17 cellular contexts compared by ENCODE assay signal in the genomic region with DNA sequence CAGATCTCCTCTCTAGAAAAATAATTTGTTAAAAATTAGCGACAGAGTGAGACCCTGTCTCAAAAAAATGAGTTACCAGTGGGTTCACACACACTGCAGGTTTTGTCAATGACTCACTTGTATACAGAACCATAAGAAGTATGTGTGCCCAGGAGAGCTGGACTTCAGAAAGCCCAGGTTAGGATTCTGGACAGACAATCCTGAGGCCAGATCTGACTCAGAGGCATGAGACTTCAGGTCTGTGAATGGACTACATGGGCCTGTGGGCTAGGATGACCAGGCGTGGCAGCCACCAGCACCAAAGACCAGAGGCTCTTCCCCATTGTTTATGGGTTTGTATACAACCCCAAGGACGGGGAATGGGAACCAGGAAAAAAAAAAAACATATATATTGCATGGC. TPM values are rescaled to one million over a fixed set of nuclear protein-coding genes. Genes with fewer than 3 reads are reported as not detected.
DNase-seq lines count a peak whose midpoint lies in the region; ATAC-seq, FAIRE-seq and TF ChIP-seq lines count a peak whose summit lies in the region.
"Had no signal": no experiment of that assay in that cellular context is flagged by ENCODE, and none has a peak within 500 bp of the region (broad histone marks: within the 10 kb centered on the region; RNA-seq: fewer than 3 reads in every experiment).

No MANE protein-coding gene starts in this region.

- no peaks in the 10 kb centered on the region for H3K36me3 ChIP-seq in mesenchymal stem cell (ENCODE audit: control insufficient read depth in 1 of 2, insufficient read depth in 2 of 2, low read depth in 1 of 2, low read length in 2 of 2)
- no peaks in the 10 kb centered on the region for H3K36me3 ChIP-seq in small intestine (ENCODE audit: control insufficient read depth in 2 of 2, insufficient read depth in 2 of 2, low read length in 2 of 2)

- H2BK15ac ChIP-seq in mesenchymal stem cell (ENCODE audit: low read depth, poor library complexity, severe bottlenecking): no peak overlapping the region

- no peak overlapping the region for H3K4ac ChIP-seq in mesenchymal stem cell (ENCODE audit: low read depth in 1 of 2, low read length in 2 of 2)

- H3K27ac ChIP-seq in mesenchymal stem cell (ENCODE audit: low read length, poor library complexity, severe bottlenecking) (no peak overlapping the region), small intestine (ENCODE audit: low read depth in 1 of 2, low read length in 1 of 2) (no peak overlapping the region)

- H2BK12ac ChIP-seq in mesenchymal stem cell (ENCODE audit: low read length in 2 of 2): peak overlapping the region; percentile 47 to 56

- WGBS in mesenchymal stem cell: 73% methylated on average over 3 of the region's 3 CpGs
- WGBS in small intestine, 3 donors: 75 to 79% (median 75%) methylated on average over 3 of the region's 3 CpGs

- H2BK120ac ChIP-seq in mesenchymal stem cell (ENCODE audit: low read depth, low read length): no peak overlapping the region

- no peak overlapping the region for H3K18ac ChIP-seq in mesenchymal stem cell (ENCODE audit: low read depth in 1 of 2, low read length in 2 of 2)

- H4K8ac ChIP-seq in mesenchymal stem cell (ENCODE audit: low read length): peak overlapping the region; percentile 42

- H3K27me3 ChIP-seq in mesenchymal stem cell (ENCODE audit: control insufficient read depth in 1 of 2, insufficient read depth in 1 of 2, low read length in 2 of 2) (no peaks in the 10 kb centered on the region), small intestine (ENCODE audit: control insufficient read depth in 2 of 2, insufficient read depth in 2 of 2, low read length in 2 of 2) (no peaks in the 10 kb centered on the region)

- H3K4me1 ChIP-seq in mesenchymal stem cell (ENCODE audit: control insufficient read depth, insufficient read depth, low read depth, low read length) (no peaks in the 10 kb centered on the region), small intestine (ENCODE audit: control insufficient read depth in 2 of 2, insufficient read depth in 1 of 2, low read depth in 1 of 2, low read length in 1 of 2) (no peaks in the 10 kb centered on the region)

- H4K91ac ChIP-seq in mesenchymal stem cell (ENCODE audit: low read length): no peak overlapping the region

- no peak overlapping the region for H3K23ac ChIP-seq in mesenchymal stem cell (ENCODE audit: low read length in 2 of 2)

- intact Hi-C loops in Right ventricle myocardium inferior (cut with DNase I): no loop called here

- no peak overlapping the region for H3K9ac ChIP-seq in mesenchymal stem cell (ENCODE audit: low read length)

- no peak overlapping the region for H2BK5ac ChIP-seq in mesenchymal stem cell (ENCODE audit: low read depth, low read length, poor library complexity, severe bottlenecking)

- H3K9me3 ChIP-seq in mesenchymal stem cell (ENCODE audit: control insufficient read depth, low read length) (no peaks in the 10 kb centered on the region), small intestine (ENCODE audit: control insufficient read depth, low read depth) (no peaks in the 10 kb centered on the region)

- ATAC-seq in HG02938 (IDR thresholded peaks at IDR 0.05; ENCODE audit: unreplicated experiment) (no peak), Right ventricle myocardium inferior (no peak)

- no peak overlapping the region for H2AK5ac ChIP-seq in mesenchymal stem cell (ENCODE audit: low read length, severe bottlenecking)

- no peak for TF ChIP-seq CTCF in choroid plexus epithelial cell (conservative IDR thresholded peaks at IDR 0.05; ENCODE audit: low read depth, low read length)

- H3K4me2 ChIP-seq in mesenchymal stem cell (ENCODE audit: low read length, poor library complexity, severe bottlenecking): no peak overlapping the region

- H3K4me3 ChIP-seq in choroid plexus epithelial cell (ENCODE audit: low read depth, low read length) (no peak overlapping the region), mesenchymal stem cell (ENCODE audit: insufficient read depth in 1 of 2, low read depth in 1 of 2, low read length in 2 of 2) (no peak overlapping the region), small intestine (ENCODE audit: low read depth in 1 of 2, low read length in 2 of 2) (no peak overlapping the region)

- no peaks in the 10 kb centered on the region for H3K79me1 ChIP-seq in mesenchymal stem cell (replicated peaks; ENCODE audit: low read length, poor library complexity, severe bottlenecking)

- DNase-seq in HT1080 (ENCODE audit: low read depth) (peak; percentile 31), RCC 7860 (ENCODE audit: low spot score) (peak; percentile 23), choroid plexus epithelial cell (ENCODE audit: low read depth) (peak; percentile 33), mesenchymal stem cell (peak; percentile 49), CD1c-positive myeloid dendritic cell (ENCODE audit: extremely low spot score) (no peak), Right ventricle myocardium inferior (ENCODE audit: missing footprints) (no peak), small intestine (no peak)
- DNase-seq: C1 segment of cervical spinal cord; CD4-positive, alpha-beta memory T cell; DMS153; DMS79 treated with DMSO at 0.1 percent for 48 hours; GF-D8; HCEC 1CT; HFFc6 had no signal

- H2AFZ ChIP-seq in mesenchymal stem cell (ENCODE audit: low read depth, low read length): no peak overlapping the region

- FAIRE-seq in RCC 7860 (lab: Jason Lieb, UNC) (no peak), small intestine (lab: Jason Lieb, UNC) (no peak)
- FAIRE-seq: A204.1, GM19239 had no signal

- H3K14ac ChIP-seq in mesenchymal stem cell (ENCODE audit: low read length in 2 of 2): no peak overlapping the region

RNA-seq across cellular contexts. Expression of gene ZNF438, which starts 9.3 kb away (rescaled TPM):
- total RNA-seq in HT1080 (2014; rRNA removed; shearing (Covaris generic)): 1.7 and 3.1 TPM in 2 replicates
- 2.0 and 2.9 TPM in 2 replicates for polyA plus RNA-seq in HT1080 (2015; cell fraction: cytosol; rRNA removed)
- polyA plus RNA-seq in HT1080 (2015; cell fraction: nucleus; rRNA removed): 2.4 and 2.5 TPM in 2 replicates
- 3.4 TPM for polyA plus RNA-seq in mesenchymal stem cell (2013, experiment 1 of 2)
- polyA plus RNA-seq in mesenchymal stem cell (2013, experiment 2 of 2): 3.5 TPM
- total RNA-seq in Right ventricle myocardium inferior: 12.8 TPM
- 1 to 10 TPM; 4.1 to 5.8 (median 5.2) TPM for polyA plus RNA-seq in small intestine

Comparison
In these comparisons a context has a peak if more than half of its experiments do, and no peak if none do; other contexts are left out.
1. DNase-seq: peak in HT1080 (single experiment), RCC 7860 (single experiment), choroid plexus epithelial cell (single experiment) and mesenchymal stem cell (single experiment); none in CD1c-positive myeloid dendritic cell (single experiment), Right ventricle myocardium inferior (single experiment) and small intestine (single experiment).